ENCODE assay signal across 12 cellular contexts in the genomic region with DNA sequence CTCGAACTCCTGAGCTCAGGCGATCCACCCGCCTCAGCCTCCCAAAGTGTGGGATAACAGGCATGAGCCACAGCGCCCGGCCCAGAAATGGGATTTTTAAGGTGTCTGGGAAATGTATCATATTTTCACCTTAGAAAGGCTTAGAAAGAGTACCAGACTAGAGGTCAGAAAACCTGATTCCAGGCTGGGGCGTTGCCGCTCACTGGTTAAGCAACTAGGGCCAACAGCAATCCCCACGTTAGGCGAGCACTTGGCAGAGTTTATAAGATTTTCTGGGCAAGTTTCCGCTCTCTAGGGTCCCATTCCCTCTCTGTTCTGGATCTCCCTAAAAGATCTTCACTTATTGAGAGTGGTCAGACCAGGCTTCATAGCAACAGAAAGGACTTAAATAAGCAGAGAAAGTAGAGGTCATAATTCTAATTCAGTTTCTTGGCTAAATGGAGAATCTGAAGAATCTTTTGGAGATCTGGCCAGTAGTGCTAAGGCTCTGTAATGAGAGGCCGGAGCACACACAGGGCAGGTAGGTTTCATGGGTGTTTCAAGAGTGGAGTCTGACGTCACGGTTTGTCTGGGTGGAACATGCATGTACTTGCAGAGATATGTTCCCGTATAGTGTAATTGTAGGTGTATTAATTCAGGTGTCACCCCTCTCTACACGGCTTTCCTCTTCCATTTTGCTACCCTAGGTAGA. TPM values are rescaled to one million over a fixed set of nuclear protein-coding genes. Genes with fewer than 3 reads are reported as not detected.
DNase-seq lines count a peak whose midpoint lies in the region; ATAC-seq, FAIRE-seq and TF ChIP-seq lines count a peak whose summit lies in the region.
"Had no signal": no experiment of that assay in that cellular context is flagged by ENCODE, and none has a peak within 500 bp of the region (broad histone marks: within the 10 kb centered on the region; RNA-seq: fewer than 3 reads in every experiment).

No MANE protein-coding gene starts in this region.

- WGBS in esophagus, 2 donors, result 56 to 68% methylated on average over 15 of the region's 15 CpGs

- peak overlapping the region; percentile 52 for H2AFZ ChIP-seq in osteoblast (ENCODE audit: low read length)

- no peak for FAIRE-seq in GM19239 (lab: Jason Lieb, UNC)
- FAIRE-seq: A204.1 had no signal

- ATAC-seq in left cardiac atrium, result no peak
- no peak for ATAC-seq in HG02885 (IDR thresholded peaks at IDR 0.05; ENCODE audit: poor library complexity, unreplicated experiment)
- ATAC-seq: activated CD4-positive, CD25-positive, alpha-beta regulatory T cell treated with anti-CD3 and anti-CD28 coated beads, Interleukin-2, amount 50 U/mL, for 24 hours; Panc1 had no signal

- H3K36me3 ChIP-seq in cardiac muscle cell, result peaks cover 3% of the 10 kb centered on the region
- no peaks in the 10 kb centered on the region for H3K36me3 ChIP-seq in esophagus (ENCODE audit: control insufficient read depth in 2 of 2, insufficient read depth in 2 of 2, low read length in 1 of 2)
- H3K36me3 ChIP-seq in osteoblast (ENCODE audit: insufficient read depth, low read length), result no peaks in the 10 kb centered on the region
- no peaks in the 10 kb centered on the region for H3K36me3 ChIP-seq in uterus

- H3K9me3 ChIP-seq in cardiac muscle cell (ENCODE audit: low read depth) (no peaks in the 10 kb centered on the region), esophagus (ENCODE audit: control insufficient read depth in 2 of 2, insufficient read depth in 1 of 2, low read depth in 1 of 2, low read length in 1 of 2) (no peaks in the 10 kb centered on the region), osteoblast (ENCODE audit: low read depth, low read length) (no peaks in the 10 kb centered on the region), uterus (no peaks in the 10 kb centered on the region)

- H3K27me3 ChIP-seq in cardiac muscle cell (no peaks in the 10 kb centered on the region), esophagus (ENCODE audit: control insufficient read depth in 1 of 2, insufficient read depth in 2 of 2, low read length in 2 of 2) (no peaks in the 10 kb centered on the region), osteoblast (ENCODE audit: insufficient read depth, low read length) (no peaks in the 10 kb centered on the region), uterus (no peaks in the 10 kb centered on the region)

- H3K4me1 ChIP-seq in cardiac muscle cell (ENCODE audit: low read depth), result peaks cover 20% of the 10 kb centered on the region
- peaks cover 0 to 10% of the 10 kb centered on the region in 2 donors for H3K4me1 ChIP-seq in esophagus (ENCODE audit: control insufficient read depth in 2 of 2, insufficient read depth in 2 of 2, low read length in 1 of 2)
- peaks cover 50% of the 10 kb centered on the region for H3K4me1 ChIP-seq in osteoblast (ENCODE audit: insufficient read depth, low read length)
- peaks cover 7 to 12% of the 10 kb centered on the region in 2 donors for H3K4me1 ChIP-seq in uterus

- peaks cover 7% of the 10 kb centered on the region for H4K20me1 ChIP-seq in osteoblast (ENCODE audit: insufficient read depth, low read length)

- H3K79me2 ChIP-seq in osteoblast (ENCODE audit: insufficient read depth, low read length), result peaks cover 16% of the 10 kb centered on the region

- intact Hi-C loops in left cardiac atrium (cut with DNase I) (loop anchor here (10.0 kb wide), 2 partner anchors 100 to 240 kb away; no protein-coding TSS in a partner anchor), uterus (cut with DNase I; ENCODE audit: low total_unique reads) (no loop called here)

- no peak for TF ChIP-seq POLR2A in uterus (IDR thresholded peaks at IDR 0.05)

- DNase-seq in cardiac muscle cell (ENCODE audit: low read depth in 1 of 2, low spot score in 1 of 2) (no peak), left cardiac atrium (no peak), osteoblast (ENCODE audit: insufficient read length, low spot score, missing footprints) (peak; percentile 23), uterus (no peak), GM19239 (ENCODE audit: insufficient read length, low spot score) (no peak), SK-N-DZ (ENCODE audit: low spot score) (no peak)
- DNase-seq: KG1 had no signal

- H3K27ac ChIP-seq in cardiac muscle cell (peak overlapping the region; percentile 76), esophagus (ENCODE audit: low read depth in 2 of 2, low read length in 1 of 2) (peak overlapping the region; percentile 84 to 89), osteoblast (ENCODE audit: low read depth, low read length) (peak overlapping the region; percentile 96), uterus (peak overlapping the region; percentile 94 to 99)

- peak overlapping the region; percentile 58 for H3K4me2 ChIP-seq in osteoblast (ENCODE audit: insufficient read depth, low read length)

- H3K4me3 ChIP-seq in cardiac muscle cell (no peak overlapping the region), esophagus (ENCODE audit: low read depth in 1 of 2, low read length in 2 of 2) (no peak overlapping the region), osteoblast (ENCODE audit: insufficient read depth, low read length) (no peak overlapping the region), uterus (no peak overlapping the region)

- TF ChIP-seq CTCF in cardiac muscle cell (IDR thresholded peaks at IDR 0.05; ENCODE audit: low read depth, low read length) (no peak), osteoblast (IDR thresholded peaks at IDR 0.05; ENCODE audit: extremely low read depth, low read depth, low read length) (no peak), uterus (IDR thresholded peaks at IDR 0.05) (no peak)

RNA-seq across cellular contexts. Expression of gene SMAD7, which starts 4.2 kb away (rescaled TPM):
- total RNA-seq in cardiac muscle cell, result 93.1 and 129 TPM in 2 replicates
- polyA plus RNA-seq in cardiac muscle cell, result 60.1 and 80.8 TPM in 2 replicates
- 10 to 100 TPM; 17.1 to 49.0 TPM for total RNA-seq in left cardiac atrium
- polyA plus RNA-seq in esophagus, result 1 to 10 TPM; 3.5 to 4.4 TPM
- 76.0 and 81.6 TPM in 2 replicates for total RNA-seq in osteoblast
- total RNA-seq in uterus, result 10 to 100 TPM; 22.4 to 48.4 (median 29.3) TPM
- polyA plus RNA-seq in SK-N-DZ (2014; cell fraction: cytosol; rRNA removed), result 9.8 and 14.5 TPM in 2 replicates
- polyA plus RNA-seq in SK-N-DZ (2014; cell fraction: nucleus; rRNA removed), result 6.3 and 6.9 TPM in 2 replicates
